ENCODE assay signal across 10 cellular contexts in genomic region chr1:183093821-183094287, GRCh38.
A peak's percentile ranks its signal among the peaks of the same experiment; 100 is the strongest.
DNase-seq lines count a peak whose midpoint lies in the region; ATAC-seq and TF ChIP-seq lines count a peak whose summit lies in the region.
"Had no signal": no experiment of that assay in that cellular context is flagged by ENCODE, and none has a peak within 500 bp of the region (broad histone marks: within the 10 kb centered on the region; RNA-seq: fewer than 3 reads in every experiment).

No MANE protein-coding gene starts in this region.

- 0 out of 2 replicates have a peak overlapping the region, but pooled peaks have one; percentile 4 for H3K4me2 ChIP-seq in PC-3 (ENCODE audit: low read length)
- H3K4me2 ChIP-seq in osteoblast (ENCODE audit: insufficient read depth, low read length), result peak overlapping the region; percentile 38

- peaks cover 28% of the 10 kb centered on the region for H3K4me1 ChIP-seq in PC-3 (ENCODE audit: insufficient read depth, low read length)
- peaks cover 51 to 98% (median 93%) of the 10 kb centered on the region in 4 donors for H3K4me1 ChIP-seq in esophagus muscularis mucosa
- peaks cover 72% of the 10 kb centered on the region for H3K4me1 ChIP-seq in osteoblast (ENCODE audit: insufficient read depth, low read length)
- peaks cover 41% of the 10 kb centered on the region for H3K4me1 ChIP-seq in suprapubic skin

- H3F3A ChIP-seq in PC-3 (ENCODE audit: low read length, unreplicated experiment), result peaks cover 3% of the 10 kb centered on the region

- intact Hi-C loops in PC-3 (cut with micrococcal nuclease) (no loop called here), esophagus muscularis mucosa (cut with DNase I) (no loop called here)

- H3K36me3 ChIP-seq in PC-3 (ENCODE audit: low read depth, low read length) (0 out of 2 replicates have a peak, but pooled peaks cover 4% of the 10 kb centered on the region), esophagus muscularis mucosa (peaks cover 0 to 3% (median 0%) of the 10 kb centered on the region in 4 donors), osteoblast (ENCODE audit: insufficient read depth, low read length) (peaks cover 13% of the 10 kb centered on the region), suprapubic skin (no peaks in the 10 kb centered on the region)

- no peaks in the 10 kb centered on the region for H3K27me3 ChIP-seq in PC-3 (ENCODE audit: low read length)
- no peaks in the 10 kb centered on the region for H3K27me3 ChIP-seq in esophagus muscularis mucosa
- H3K27me3 ChIP-seq in osteoblast (ENCODE audit: insufficient read depth, low read length), result no peaks in the 10 kb centered on the region
- no peaks in the 10 kb centered on the region for H3K27me3 ChIP-seq in suprapubic skin

- BruUV-seq in PC-3 (replicated peaks; lab: Mats Ljungman, UMichigan), result no TSS peak

- H3K9me3 ChIP-seq in PC-3 (ENCODE audit: low read length), result no peaks in the 10 kb centered on the region
- H3K9me3 ChIP-seq in esophagus muscularis mucosa, result no peaks in the 10 kb centered on the region
- H3K9me3 ChIP-seq in osteoblast (ENCODE audit: low read depth, low read length), result no peaks in the 10 kb centered on the region
- no peaks in the 10 kb centered on the region for H3K9me3 ChIP-seq in suprapubic skin

- H4K20me1 ChIP-seq in PC-3 (ENCODE audit: low read length) (no peaks in the 10 kb centered on the region), osteoblast (ENCODE audit: insufficient read depth, low read length) (peaks cover 64% of the 10 kb centered on the region)

- no peak overlapping the region for H3K9ac ChIP-seq in PC-3 (ENCODE audit: low read length)

- ATAC-seq in PC-3, result peak; percentile 85
- ATAC-seq in GM21737 (IDR thresholded peaks at IDR 0.05; ENCODE audit: unreplicated experiment), result no peak
- ATAC-seq: stimulated activated naive CD8-positive, alpha-beta T cell treated with anti-CD3 and anti-CD28 coated beads, Interleukin-15, amount 100 ng/mL, for 72 hours had no signal

- DNase-seq in EL, result peak; percentile 90
- DNase-seq in PC-3, result peak; percentile 76
- DNase-seq in esophagus muscularis mucosa (ENCODE audit: extremely low spot score), result no peak
- no peak for DNase-seq in osteoblast (ENCODE audit: insufficient read length, low spot score, missing footprints)
- no peak for DNase-seq in CD1c-positive myeloid dendritic cell (ENCODE audit: extremely low spot score)
- no peak for DNase-seq in suprapubic skin (ENCODE audit: low spot score in 2 of 2)
- no peak for DNase-seq in cortex of kidney (lab: John Stamatoyannopoulos, UW)
- DNase-seq: NCI-H748 treated with DMSO at 0.1 percent for 48 hours; stimulated activated naive CD8-positive, alpha-beta T cell treated with anti-CD3 and anti-CD28 coated beads, Interleukin-15, amount 100 ng/mL, for 72 hours had no signal

- TF ChIP-seq POLR2A in esophagus muscularis mucosa (IDR thresholded peaks at IDR 0.05; ENCODE audit: low read depth) (no peak), suprapubic skin (IDR thresholded peaks at IDR 0.05) (no peak)

- 53% methylated on average over 1 of the region's 1 CpG for WGBS in esophagus muscularis mucosa
- 48% methylated on average over 1 of the region's 1 CpG for WGBS in suprapubic skin

- H3K79me2 ChIP-seq in PC-3 (ENCODE audit: low read length), result peaks cover 88% of the 10 kb centered on the region
- H3K79me2 ChIP-seq in osteoblast (ENCODE audit: insufficient read depth, low read length), result peaks cover 100% of the 10 kb centered on the region

- H3K27ac ChIP-seq in PC-3 (ENCODE audit: low read length) (no peak overlapping the region), esophagus muscularis mucosa (replicated peaks in 1 of 4) (peak overlapping the region in 3 of 4 donors; percentile 1 to 30 (median 18)), osteoblast (ENCODE audit: low read depth, low read length) (peak overlapping the region; percentile 36), suprapubic skin (no peak overlapping the region)

- no peak for TF ChIP-seq EP300 in esophagus muscularis mucosa (IDR thresholded peaks at IDR 0.05)
- TF ChIP-seq EP300 in suprapubic skin (IDR thresholded peaks at IDR 0.05), result no peak

- TF ChIP-seq CTCF in PC-3 (conservative IDR thresholded peaks at IDR 0.05; ENCODE audit: low read depth, low read length) (no peak), esophagus muscularis mucosa (IDR thresholded peaks at IDR 0.05) (no peak), osteoblast (IDR thresholded peaks at IDR 0.05; ENCODE audit: extremely low read depth, low read depth, low read length) (no peak), suprapubic skin (IDR thresholded peaks at IDR 0.05) (no peak)

- H3K4me3 ChIP-seq in PC-3 (ENCODE audit: low read length) (no peak overlapping the region), esophagus muscularis mucosa (no peak overlapping the region), osteoblast (ENCODE audit: insufficient read depth, low read length) (no peak overlapping the region), suprapubic skin (no peak overlapping the region)

- POLR2A ChIA-PET in PC-3 (lab: Charles Lee; ENCODE audit: unreplicated experiment), result no interaction called here

- CTCF ChIA-PET in PC-3 (lab: Charles Lee), result no interaction called here

- H2AFZ ChIP-seq in PC-3 (ENCODE audit: low read length), result no peak overlapping the region
- no peak overlapping the region for H2AFZ ChIP-seq in osteoblast (ENCODE audit: low read length)

- no peaks in the 10 kb centered on the region for H3K9me2 ChIP-seq in PC-3 (replicated peaks; ENCODE audit: low read length)

Comparison
In these comparisons a context has a peak if more than half of its experiments do, and no peak if none do; other contexts are left out.
1. DNase-seq: peak in EL (single experiment) and PC-3 (single experiment); none in esophagus muscularis mucosa (single experiment), osteoblast (single experiment), CD1c-positive myeloid dendritic cell (single experiment), suprapubic skin (0 of 2) and cortex of kidney (single experiment).
2. H3K27ac ChIP-seq: peak in esophagus muscularis mucosa (3 of 4) and osteoblast (single experiment); none in PC-3 (single experiment) and suprapubic skin (single experiment).